Comparison of ENCODE assay signal across 16 cellular contexts in the genomic region with DNA sequence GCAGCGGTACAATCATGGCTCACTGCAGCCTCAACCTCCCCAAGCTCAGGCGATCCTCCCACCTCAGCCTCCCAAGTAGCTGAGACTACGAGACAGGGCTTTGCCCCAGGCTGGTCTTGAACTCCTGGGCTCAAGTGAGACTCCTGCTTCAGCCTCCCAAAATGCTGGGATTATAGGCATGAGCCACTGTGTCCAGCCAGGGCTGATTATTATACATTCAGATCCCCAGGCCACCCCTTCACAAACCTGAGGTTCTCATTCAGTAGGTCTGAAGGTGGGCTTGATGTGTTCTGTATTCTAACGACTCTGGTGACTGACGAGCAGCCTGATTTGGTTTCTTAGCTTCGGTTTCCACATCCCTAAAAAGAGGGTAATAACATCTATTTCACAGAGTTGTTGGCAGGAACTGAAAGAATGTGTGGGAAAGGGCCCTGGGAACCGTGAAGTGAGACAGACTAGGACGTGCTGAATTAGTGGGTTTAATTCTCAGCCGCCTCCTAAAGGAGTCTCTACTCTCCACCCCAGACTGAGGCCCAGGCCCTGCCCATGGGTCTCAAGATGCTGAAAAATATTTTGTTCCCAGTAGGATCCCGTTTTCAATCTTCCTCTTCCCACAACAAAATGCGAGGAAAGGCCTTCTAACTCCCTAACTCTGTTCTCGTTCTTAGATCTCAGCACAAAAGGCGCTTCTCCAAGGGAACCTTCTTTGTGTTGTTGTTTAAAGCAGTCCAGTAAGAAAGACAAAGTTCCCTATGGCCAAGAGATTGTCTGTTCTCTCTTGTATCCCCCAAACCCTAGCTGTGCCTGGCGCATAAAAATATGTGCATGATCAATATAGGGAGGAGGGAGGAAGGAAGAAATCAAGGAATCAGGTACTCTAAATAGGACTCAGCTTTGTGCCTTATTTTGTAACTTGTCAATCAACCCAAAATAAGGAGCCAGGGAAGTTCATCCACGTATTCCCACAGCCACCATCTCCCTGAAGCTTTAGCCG.
"Had no signal": no experiment of that assay in that cellular context is flagged by ENCODE, and none has a peak within 500 bp of the region (broad histone marks: within the 10 kb centered on the region; RNA-seq: fewer than 3 reads in every experiment).

No MANE protein-coding gene starts in this region.

- H3K9me3 ChIP-seq: psoas muscle, spleen had no signal

- ATAC-seq: esophagus mucosa; left colon; naive thymus-derived CD4-positive, alpha-beta T cell; psoas muscle; sciatic nerve had no signal

- H3K36me3 ChIP-seq: spleen had no signal

- H3K4me1 ChIP-seq: psoas muscle, spleen had no signal

- H3K27ac ChIP-seq: psoas muscle, spleen had no signal

- DNase-seq: activated CD4-positive, alpha-beta T cell treated with anti-CD3 and anti-CD28 coated beads, Interleukin-2, amount 10 ng/mL, durations not matched to agents 7 days and 5 days; activated CD4-positive, CD25-positive, alpha-beta regulatory T cell; activated naive CD4-positive, alpha-beta T cell treated with anti-CD3 and anti-CD28 coated beads, Interleukin-2, amount 50 U/mL, for 16 hours; dorsolateral prefrontal cortex; foreskin melanocyte; left colon; mammary epithelial cell; naive thymus-derived CD4-positive, alpha-beta T cell; nucleus accumbens; psoas muscle; spleen; stimulated activated CD4-positive, alpha-beta T cell treated with anti-CD3 and anti-CD28 coated beads, Interleukin-1b, Interleukin-23, amount 100 ng/mL, for 48 hours; stimulated activated naive CD4-positive, alpha-beta T cell treated with Interleukin-2 at 50 U/mL for 16 hours; T-helper 2 cell had no signal

- H3K4me3 ChIP-seq: dorsolateral prefrontal cortex, psoas muscle, spleen had no signal
